ENCODE assay signal across 26 cellular contexts in genomic region chr6:73614802-73615201, GRCh38.
"Had no signal": no experiment of that assay in that cellular context is flagged by ENCODE, and none has a peak within 500 bp of the region (broad histone marks: within the 10 kb centered on the region; RNA-seq: fewer than 3 reads in every experiment).

No MANE protein-coding gene starts in this region.

- H3K4me1 ChIP-seq: neural progenitor cell, right atrium auricular region, testis, thyroid gland, vagina had no signal

- H3K9me3 Mint-ChIP-seq: naive thymus-derived CD8-positive, alpha-beta T cell; nephron; neural progenitor cell; stimulated activated memory B cell treated with anti-CD40 and anti-IgM and Interleukin-4, amounts not matched to agents 10 μg/mL and 1 μg/mL and 100 μg/mL, for 72 hours; stimulated activated naive CD8-positive, alpha-beta T cell treated with anti-CD3 and anti-CD28 coated beads, Interleukin-15, amount 100 ng/mL, for 72 hours had no signal

- H3K4me2 ChIP-seq: neural progenitor cell, smooth muscle cell had no signal

- H3K4me3 ChIP-seq: left lung, lower lobe of right lung, neural progenitor cell, right atrium auricular region, right lobe of liver, smooth muscle cell, testis, thyroid gland, transverse colon, upper lobe of left lung, vagina had no signal

- DNase-seq: islet precursor cell; left lung; lower lobe of right lung; mammary epithelial cell; mesenchymal stem cell; naive thymus-derived CD8-positive, alpha-beta T cell; occipital lobe; right lobe of liver; stimulated activated CD4-positive, alpha-beta T cell treated with anti-CD3 and anti-CD28 coated beads, Interleukin-1b, Interleukin-23, amount 100 ng/mL, for 48 hours; stimulated activated CD4-positive, alpha-beta T cell treated with anti-CD3 and anti-CD28 coated beads, Interleukin-2, amount 100 ng/mL, for 48 hours; stimulated activated CD4-positive, alpha-beta T cell treated with anti-CD3 and anti-CD28 coated beads, Interleukin-4, amount 100 ng/mL, for 4 hours; stimulated activated CD8-positive, alpha-beta memory T cell treated with anti-CD3 and anti-CD28 coated beads, Interleukin-4, amount 100 ng/mL, for 48 hours; stimulated activated naive CD4-positive, alpha-beta T cell treated with Interleukin-2 at 50 U/mL for 16 hours; stimulated activated naive CD8-positive, alpha-beta T cell treated with anti-CD3 and anti-CD28 coated beads, Interleukin-15, amount 100 ng/mL, for 72 hours; testis; thyroid gland; transverse colon; upper lobe of left lung had no signal

- H2AFZ ChIP-seq: neural progenitor cell, parathyroid adenoma had no signal

- H3K27ac Mint-ChIP-seq: naive thymus-derived CD8-positive, alpha-beta T cell; neural progenitor cell; stimulated activated memory B cell treated with anti-CD40 and anti-IgM and Interleukin-4, amounts not matched to agents 10 μg/mL and 1 μg/mL and 100 μg/mL, for 72 hours had no signal

- H3K4me1 Mint-ChIP-seq: nephron; neural progenitor cell; stimulated activated naive CD8-positive, alpha-beta T cell treated with anti-CD3 and anti-CD28 coated beads, Interleukin-15, amount 100 ng/mL, for 72 hours had no signal

- H3K27me3 Mint-ChIP-seq: naive thymus-derived CD8-positive, alpha-beta T cell; stimulated activated memory B cell treated with anti-CD40 and anti-IgM and Interleukin-4, amounts not matched to agents 10 μg/mL and 1 μg/mL and 100 μg/mL, for 72 hours; stimulated activated naive CD8-positive, alpha-beta T cell treated with anti-CD3 and anti-CD28 coated beads, Interleukin-15, amount 100 ng/mL, for 72 hours had no signal

- ATAC-seq: left lung; lower lobe of right lung; naive thymus-derived CD8-positive, alpha-beta T cell; right lobe of liver; stimulated activated memory B cell treated with anti-CD40 and anti-IgM and Interleukin-4, amounts not matched to agents 10 μg/mL and 1 μg/mL and 100 μg/mL, for 72 hours; stimulated activated naive CD8-positive, alpha-beta T cell treated with anti-CD3 and anti-CD28 coated beads, Interleukin-15, amount 100 ng/mL, for 72 hours had no signal

- H3K27me3 ChIP-seq: left lung, neural progenitor cell, neutrophil, right atrium auricular region, right lobe of liver, testis, thyroid gland, transverse colon, upper lobe of left lung, vagina had no signal

- H3K4me3 Mint-ChIP-seq: naive thymus-derived CD8-positive, alpha-beta T cell; nephron; neural progenitor cell; stimulated activated memory B cell treated with anti-CD40 and anti-IgM and Interleukin-4, amounts not matched to agents 10 μg/mL and 1 μg/mL and 100 μg/mL, for 72 hours; stimulated activated naive CD8-positive, alpha-beta T cell treated with anti-CD3 and anti-CD28 coated beads, Interleukin-15, amount 100 ng/mL, for 72 hours had no signal

- H3K36me3 ChIP-seq: neural progenitor cell had no signal

- H3K27ac ChIP-seq: left lung, lower lobe of right lung, neural progenitor cell, neutrophil, parathyroid adenoma, right atrium auricular region, right lobe of liver, testis, thyroid gland, transverse colon, upper lobe of left lung, vagina had no signal
